10 cellular contexts compared by ENCODE assay signal in the genomic region with DNA sequence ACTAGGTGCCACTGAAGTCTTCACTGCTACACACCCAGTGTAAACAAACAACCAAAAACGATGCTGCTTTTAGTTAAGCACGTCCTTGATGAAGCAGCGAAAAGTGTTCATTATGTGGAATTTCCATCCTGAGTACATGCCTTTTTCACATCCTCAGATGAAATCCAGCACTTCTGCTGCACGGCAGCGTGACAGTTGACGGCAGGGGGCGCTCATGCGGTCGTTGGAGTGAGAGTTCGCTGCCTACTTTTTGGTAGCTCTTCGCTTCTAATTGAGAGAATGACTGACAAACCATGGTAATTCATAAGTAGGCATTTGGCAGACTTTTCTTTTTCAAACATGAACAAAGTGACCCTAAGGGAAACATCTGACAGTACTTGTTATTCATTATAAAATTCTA. TPM values are rescaled to one million over a fixed set of nuclear protein-coding genes. Genes with fewer than 3 reads are reported as not detected.
DNase-seq lines count a peak whose midpoint lies in the region; ATAC-seq, FAIRE-seq and TF ChIP-seq lines count a peak whose summit lies in the region.
"Had no signal": no experiment of that assay in that cellular context is flagged by ENCODE, and none has a peak within 500 bp of the region (broad histone marks: within the 10 kb centered on the region; RNA-seq: fewer than 3 reads in every experiment).

No MANE protein-coding gene starts in this region.

- WGBS in body of pancreas, 2 donors: 13 to 14% methylated on average over 11 of the region's 11 CpGs

- intact Hi-C loops in body of pancreas (cut with DNase I) (no loop called here), kidney (cut with DNase I) (no loop called here)

- H3K4me3 ChIP-seq in body of pancreas (no peak overlapping the region), kidney (ENCODE audit: low read length in 2 of 2) (no peak overlapping the region)
- H3K4me3 ChIP-seq: PC-9 had no signal

- peak; percentile 52 for TF ChIP-seq CTCF in GM10266 (IDR thresholded peaks at IDR 0.05; ENCODE audit: control insufficient read depth, insufficient read depth, low read depth, missing control alignments)
- TF ChIP-seq CTCF in body of pancreas (IDR thresholded peaks at IDR 0.05): peak in 6 of 7 experiments; percentile 56 to 70 (median 62)
- peak; percentile 38 for TF ChIP-seq CTCF in kidney (IDR thresholded peaks at IDR 0.05; ENCODE audit: borderline replicate concordance, extremely low read depth, insufficient read depth)

- H3K9me3 ChIP-seq in body of pancreas (no peaks in the 10 kb centered on the region), kidney (ENCODE audit: control insufficient read depth in 1 of 2, low read length in 2 of 2) (no peaks in the 10 kb centered on the region)

- no peaks in the 10 kb centered on the region for H3K36me3 ChIP-seq in body of pancreas (replicated peaks in 1 of 2; ENCODE audit: insufficient read depth in 1 of 2, low read depth in 2 of 2)
- no peaks in the 10 kb centered on the region for H3K36me3 ChIP-seq in kidney (ENCODE audit: control insufficient read depth in 1 of 2, insufficient read depth in 2 of 2, low read length in 2 of 2)

- no peaks in the 10 kb centered on the region for H3K4me1 ChIP-seq in body of pancreas
- H3K4me1 ChIP-seq in kidney (ENCODE audit: control insufficient read depth in 1 of 2, insufficient read depth in 1 of 2, low read depth in 1 of 2, low read length in 2 of 2): no peaks in the 10 kb centered on the region

- no peaks in the 10 kb centered on the region for H3K9me3 Mint-ChIP-seq in stimulated activated naive CD8-positive, alpha-beta T cell treated with anti-CD3 and anti-CD28 coated beads, Interleukin-15, amount 100 ng/mL, for 72 hours

- ATAC-seq in body of pancreas (no peak), HG02798 (IDR thresholded peaks at IDR 0.05; ENCODE audit: poor library complexity, unreplicated experiment) (no peak), HG02885 (IDR thresholded peaks at IDR 0.05; ENCODE audit: poor library complexity, unreplicated experiment) (no peak), GM18907 (IDR thresholded peaks at IDR 0.05; ENCODE audit: unreplicated experiment) (no peak)
- ATAC-seq in stimulated activated naive CD8-positive, alpha-beta T cell treated with anti-CD3 and anti-CD28 coated beads, Interleukin-15, amount 100 ng/mL, for 72 hours: no peak

- H3K27ac Mint-ChIP-seq in stimulated activated naive CD8-positive, alpha-beta T cell treated with anti-CD3 and anti-CD28 coated beads, Interleukin-15, amount 100 ng/mL, for 72 hours: no peak overlapping the region
- H3K27ac Mint-ChIP-seq: naive B cell had no signal

- no peak for TF ChIP-seq POLR2A in body of pancreas (IDR thresholded peaks at IDR 0.05)

- H3K27me3 ChIP-seq in body of pancreas: no peaks in the 10 kb centered on the region

- no peak overlapping the region for H3K9ac ChIP-seq in kidney (ENCODE audit: low read length in 2 of 2)

- H3K4me3 Mint-ChIP-seq in stimulated activated naive CD8-positive, alpha-beta T cell treated with anti-CD3 and anti-CD28 coated beads, Interleukin-15, amount 100 ng/mL, for 72 hours: no peak overlapping the region
- H3K4me3 Mint-ChIP-seq: naive B cell had no signal

- DNase-seq in GM10266 (ENCODE audit: extremely low spot score) (no peak), NOMO-1 treated with DMSO at 0.1 percent for 48 hours (lab: John Stamatoyannopoulos, UW; ENCODE audit: unreplicated experiment) (peak; percentile 22), body of pancreas (peak; percentile 62 to 79 (median 70)), kidney (peak; percentile 42)
- peak; percentile 12 to 32 for DNase-seq in stimulated activated naive CD8-positive, alpha-beta T cell treated with anti-CD3 and anti-CD28 coated beads, Interleukin-15, amount 100 ng/mL, for 72 hours
- DNase-seq: naive B cell had no signal

- H3K4me1 Mint-ChIP-seq in stimulated activated naive CD8-positive, alpha-beta T cell treated with anti-CD3 and anti-CD28 coated beads, Interleukin-15, amount 100 ng/mL, for 72 hours: no peaks in the 10 kb centered on the region
- H3K4me1 Mint-ChIP-seq: naive B cell had no signal

- no peak overlapping the region for H3K27ac ChIP-seq in body of pancreas
- no peak overlapping the region for H3K27ac ChIP-seq in kidney (ENCODE audit: low read depth in 2 of 2, low read length in 2 of 2)
- H3K27ac ChIP-seq: PC-9 had no signal

- no peaks in the 10 kb centered on the region for H3K27me3 Mint-ChIP-seq in stimulated activated naive CD8-positive, alpha-beta T cell treated with anti-CD3 and anti-CD28 coated beads, Interleukin-15, amount 100 ng/mL, for 72 hours
- H3K27me3 Mint-ChIP-seq: naive B cell had no signal

- no peak for FAIRE-seq in kidney (lab: Jason Lieb, UNC)

RNA-seq across cellular contexts. Expression of gene DAOA, which starts 55.2 kb away (rescaled TPM):
- total RNA-seq in body of pancreas (not detected), kidney (not detected)
- not detected for polyA plus RNA-seq in kidney (ENCODE audit: insufficient read depth, low read depth, low replicate concordance)
- total RNA-seq: PC-9 had no signal
